14 cellular contexts compared by ENCODE assay signal in the genomic region with DNA sequence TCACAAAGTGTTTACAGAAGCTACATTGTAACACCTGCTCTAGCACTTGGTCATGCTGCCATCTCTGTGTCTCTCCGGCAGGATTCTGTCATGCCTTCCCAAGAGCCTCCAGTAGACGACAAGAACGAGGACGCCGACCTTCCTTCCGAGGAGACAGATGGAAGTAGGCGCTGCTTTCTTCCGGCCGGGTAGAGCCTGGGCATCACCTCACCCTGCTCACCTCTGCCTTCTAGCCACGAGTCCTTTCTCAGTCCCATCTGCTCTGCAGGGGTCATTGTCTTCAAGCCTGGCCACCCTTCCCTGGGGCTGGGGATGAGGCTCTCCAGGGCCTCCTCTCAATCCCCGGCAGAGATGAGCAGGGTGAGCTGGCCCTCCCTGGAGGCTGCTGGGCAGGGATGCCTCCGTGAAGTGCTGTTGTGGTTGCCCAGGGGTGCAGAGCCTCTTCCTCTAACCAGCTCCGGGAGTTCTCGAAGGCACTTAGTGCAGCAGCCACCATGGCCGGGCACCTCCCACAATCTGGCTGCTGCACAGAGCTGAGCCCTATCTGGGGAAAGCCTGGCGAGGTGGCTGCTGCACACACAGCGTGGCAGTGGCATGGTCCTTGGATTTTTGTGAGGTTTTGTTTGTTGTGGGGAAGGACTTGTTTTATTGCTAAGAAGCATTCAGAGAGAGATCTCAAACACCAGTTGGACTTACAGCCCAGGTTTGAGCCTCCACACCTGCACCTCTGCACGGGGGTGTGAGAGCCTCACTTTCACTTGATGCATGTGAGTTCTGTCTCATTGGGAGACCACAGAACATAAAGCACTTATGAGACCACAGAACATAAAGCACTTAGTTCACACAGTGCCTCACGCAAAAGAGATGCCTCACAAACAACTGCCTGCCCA. TPM values are rescaled to one million over a fixed set of nuclear protein-coding genes. Genes with fewer than 3 reads are reported as not detected.
DNase-seq lines count a peak whose midpoint lies in the region; ATAC-seq and TF ChIP-seq lines count a peak whose summit lies in the region.
"Had no signal": no experiment of that assay in that cellular context is flagged by ENCODE, and none has a peak within 500 bp of the region (broad histone marks: within the 10 kb centered on the region; RNA-seq: fewer than 3 reads in every experiment).

No MANE protein-coding gene starts in this region.

- H3K9me3 Mint-ChIP-seq in effector memory CD8-positive, alpha-beta T cell: no peaks in the 10 kb centered on the region

- intact Hi-C loops in left ventricle myocardium inferior (cut with micrococcal nuclease): no loop called here

- H3K9me3 ChIP-seq in left ventricle myocardium inferior (replicated peaks) (no peaks in the 10 kb centered on the region), right atrium auricular region (no peaks in the 10 kb centered on the region), thymus (ENCODE audit: control insufficient read depth) (no peaks in the 10 kb centered on the region), WERI-Rb-1 (ENCODE audit: severe bottlenecking) (no peaks in the 10 kb centered on the region)
- H3K9me3 ChIP-seq: ovary, tibial nerve had no signal

- peaks cover 0 to 2% of the 10 kb centered on the region in 2 donors for H3K4me1 Mint-ChIP-seq in effector memory CD8-positive, alpha-beta T cell (ENCODE audit: low read depth in 2 of 2)

- no peak for TF ChIP-seq CTCF in left ventricle myocardium inferior (IDR thresholded peaks at IDR 0.05; ENCODE audit: borderline replicate concordance)
- no peak for TF ChIP-seq CTCF in right atrium auricular region (IDR thresholded peaks at IDR 0.05)
- TF ChIP-seq CTCF in NB4 (IDR thresholded peaks at IDR 0.05; ENCODE audit: low read depth, low read length): no peak
- TF ChIP-seq CTCF in WERI-Rb-1 (IDR thresholded peaks at IDR 0.05; ENCODE audit: low read depth, low read length): no peak

- H3K27me3 ChIP-seq in left ventricle myocardium inferior (ENCODE audit: low read depth) (no peaks in the 10 kb centered on the region), right atrium auricular region (no peaks in the 10 kb centered on the region), thymus (ENCODE audit: control insufficient read depth, insufficient read depth) (no peaks in the 10 kb centered on the region), WERI-Rb-1 (ENCODE audit: insufficient read depth, low read depth, severe bottlenecking) (no peaks in the 10 kb centered on the region)
- H3K27me3 ChIP-seq: cardiac muscle cell, ovary, tibial nerve had no signal

- 71% methylated on average over 19 of the region's 19 CpGs for whole genome bisulfite sequencing in thymus

- H3K4me1 ChIP-seq in left ventricle myocardium inferior (peaks cover 4% of the 10 kb centered on the region), right atrium auricular region (no peaks in the 10 kb centered on the region), thymus (ENCODE audit: control insufficient read depth, insufficient read depth, low read length) (peaks cover 27% of the 10 kb centered on the region)
- H3K4me1 ChIP-seq: tibial nerve had no signal

- H3K27ac Mint-ChIP-seq in effector memory CD8-positive, alpha-beta T cell: no peak overlapping the region

- no peak for TF ChIP-seq POLR2A in NB4 (IDR thresholded peaks at IDR 0.05; ENCODE audit: extremely low read depth, insufficient read length)

- peak; percentile 54 for ATAC-seq in effector memory CD8-positive, alpha-beta T cell (replicated peaks)

- peak; percentile 12 for DNase-seq in left ventricle myocardium inferior
- DNase-seq in right atrium auricular region (ENCODE audit: low spot score): no peak
- peak; percentile 94 for DNase-seq in NB4 (ENCODE audit: low read depth)
- peak in 1 of 3 experiments; percentile 27 for DNase-seq in effector memory CD8-positive, alpha-beta T cell
- no peak for DNase-seq in iPS-NIHi11 (ENCODE audit: low spot score)
- DNase-seq in NCI-H1092 (lab: John Stamatoyannopoulos, UW): no peak
- no peak for DNase-seq in WERI-Rb-1
- DNase-seq: DMS 273 treated with DMSO at 0.1 percent for 48 hours, hippocampal formation, NCI-H1105 treated with DMSO at 0.1 percent for 48 hours, ovary had no signal

- H3K36me3 ChIP-seq in left ventricle myocardium inferior (peaks cover 6% of the 10 kb centered on the region), right atrium auricular region (peaks cover 4% of the 10 kb centered on the region), thymus (ENCODE audit: control insufficient read depth, insufficient read depth) (no peaks in the 10 kb centered on the region), WERI-Rb-1 (peaks cover 8% of the 10 kb centered on the region)
- H3K36me3 ChIP-seq: cardiac muscle cell, ovary, tibial nerve had no signal

- H3K27ac ChIP-seq in left ventricle myocardium inferior (replicated peaks) (no peak overlapping the region), right atrium auricular region (no peak overlapping the region), thymus (ENCODE audit: low read depth) (peak overlapping the region; percentile 79), WERI-Rb-1 (no peak overlapping the region)
- H3K27ac ChIP-seq: cardiac muscle cell, ovary, tibial nerve had no signal

- no peak overlapping the region for H3K4me3 ChIP-seq in left ventricle myocardium inferior
- no peak overlapping the region for H3K4me3 ChIP-seq in right atrium auricular region
- no peak overlapping the region for H3K4me3 ChIP-seq in NB4 (ENCODE audit: low read depth, low read length)
- peak overlapping the region; percentile 18 for H3K4me3 ChIP-seq in thymus (ENCODE audit: low read length)
- no peak overlapping the region for H3K4me3 ChIP-seq in WERI-Rb-1 (ENCODE audit: low read depth, low read length)
- H3K4me3 ChIP-seq: cardiac muscle cell, ovary, tibial nerve had no signal

- no peaks in the 10 kb centered on the region for H3K27me3 Mint-ChIP-seq in effector memory CD8-positive, alpha-beta T cell

- peaks cover 10% of the 10 kb centered on the region for H3K36me3 Mint-ChIP-seq in effector memory CD8-positive, alpha-beta T cell (ENCODE audit: insufficient read depth)

- H3K4me3 Mint-ChIP-seq in effector memory CD8-positive, alpha-beta T cell: no peak overlapping the region

RNA-seq across cellular contexts. Expression of a gene that starts 48.4 kb away (rescaled TPM):
- total RNA-seq in left ventricle myocardium inferior (37.0 TPM), right atrium auricular region (10 to 100 TPM; 18.5 to 24.3 TPM)
- polyA plus RNA-seq in thymus: 125 TPM

Comparison
In these comparisons a context has a peak if more than half of its experiments do, and no peak if none do; other contexts are left out.
1. DNase-seq: peak in left ventricle myocardium inferior (single experiment) and NB4 (single experiment); none in right atrium auricular region (single experiment), iPS-NIHi11 (single experiment), NCI-H1092 (single experiment) and WERI-Rb-1 (single experiment).